In genomic region chr6:170555305-170555704, GRCh38 we compare ENCODE assay signal across 10 cellular contexts. TPM values are rescaled to one million over a fixed set of nuclear protein-coding genes. Genes with fewer than 3 reads are reported as not detected.
DNase-seq lines count a peak whose midpoint lies in the region; ATAC-seq, FAIRE-seq and TF ChIP-seq lines count a peak whose summit lies in the region.
"Had no signal": no experiment of that assay in that cellular context is flagged by ENCODE, and none has a peak within 500 bp of the region (broad histone marks: within the 10 kb centered on the region; RNA-seq: fewer than 3 reads in every experiment).

No MANE protein-coding gene starts in this region.

- H3K27me3 ChIP-seq in GM12878 (replicated peaks in 1 of 2; ENCODE audit: control insufficient read depth in 2 of 2, insufficient read depth in 2 of 2, low read length in 1 of 2) (no peaks in the 10 kb centered on the region), right lobe of liver (no peaks in the 10 kb centered on the region), transverse colon (no peaks in the 10 kb centered on the region)

- intact Hi-C loops in activated CD4-positive, alpha-beta T cell treated with anti-CD3 and anti-CD28 coated beads, Interleukin-2, amount 10 ng/mL, durations not matched to agents 24 days and 14 days (cut with micrococcal nuclease): no loop called here
- intact Hi-C loops in GM12878 (cut with micrococcal nuclease; ENCODE audit: unreplicated experiment): no loop called here
- intact Hi-C loops in right lobe of liver (cut with DNase I): no loop called here
- intact Hi-C loops in transverse colon (cut with DNase I; ENCODE audit: low total_unique reads): no loop called here

- H3K27me3 Mint-ChIP-seq in activated CD4-positive, alpha-beta T cell treated with anti-CD3 and anti-CD28 coated beads, Interleukin-2, amount 10 ng/mL, durations not matched to agents 24 days and 14 days: no peaks in the 10 kb centered on the region
- H3K27me3 Mint-ChIP-seq: memory B cell had no signal

- no peak for TF ChIP-seq EP300 in GM12878 (IDR thresholded peaks at IDR 0.05; ENCODE audit: borderline replicate concordance in 1 of 2, control insufficient read depth in 1 of 2, low read depth in 2 of 2, low read length in 2 of 2)
- no peak for TF ChIP-seq EP300 in transverse colon (IDR thresholded peaks at IDR 0.05; ENCODE audit: low read depth)

- H3K9me3 Mint-ChIP-seq in activated CD4-positive, alpha-beta T cell treated with anti-CD3 and anti-CD28 coated beads, Interleukin-2, amount 10 ng/mL, durations not matched to agents 24 days and 14 days: no peaks in the 10 kb centered on the region
- H3K9me3 Mint-ChIP-seq: memory B cell had no signal

- H3K36me3 Mint-ChIP-seq in activated CD4-positive, alpha-beta T cell treated with anti-CD3 and anti-CD28 coated beads, Interleukin-2, amount 10 ng/mL, durations not matched to agents 24 days and 14 days (ENCODE audit: low read depth): peaks cover 29% of the 10 kb centered on the region

- TF ChIP-seq POLR2A in GM12878 (IDR thresholded peaks at IDR 0.05; ENCODE audit: low read depth, low read length) (no peak), right lobe of liver (IDR thresholded peaks at IDR 0.05) (no peak), transverse colon (IDR thresholded peaks at IDR 0.05) (no peak)

- H3K27ac Mint-ChIP-seq in activated CD4-positive, alpha-beta T cell treated with anti-CD3 and anti-CD28 coated beads, Interleukin-2, amount 10 ng/mL, durations not matched to agents 24 days and 14 days: no peak overlapping the region
- H3K27ac Mint-ChIP-seq: memory B cell had no signal

- H3K36me3 ChIP-seq in GM12878 (ENCODE audit: control insufficient read depth in 2 of 2, insufficient read depth in 2 of 2, low read length in 1 of 2): peaks cover 0 to 14% of the 10 kb centered on the region in 2 experiments; a peak in 2 of 4 replicates
- H3K36me3 ChIP-seq in right lobe of liver: peaks cover 0 to 16% (median under 1%) of the 10 kb centered on the region in 4 donors
- no peaks in the 10 kb centered on the region for H3K36me3 ChIP-seq in transverse colon

- peaks cover 23% of the 10 kb centered on the region for H3K4me1 Mint-ChIP-seq in activated CD4-positive, alpha-beta T cell treated with anti-CD3 and anti-CD28 coated beads, Interleukin-2, amount 10 ng/mL, durations not matched to agents 24 days and 14 days

- POLR2A ChIA-PET in GM12878 (lab: Charles Lee): interaction anchor here (1.4 kb wide), 1 partner anchor 803 kb away, joined by 5 read pairs; the partner anchor contains the start of genes DYNLT2 and ERMARD

- CTCF ChIA-PET in GM12878 (lab: Yijun Ruan, JAX): no interaction called here

- H3K4me2 ChIP-seq in GM12878 (ENCODE audit: control insufficient read depth, insufficient read depth): peak overlapping the region; percentile 77

- RAD21 ChIA-PET in GM12878 (lab: Charles Lee; ENCODE audit: unreplicated experiment): no interaction called here

- peaks cover 59% of the 10 kb centered on the region for H3K79me2 ChIP-seq in GM12878 (ENCODE audit: control insufficient read depth, insufficient read depth, low read length)

- SMC1A ChIA-PET in GM12878 (lab: Charles Lee; ENCODE audit: uncharacterized antibody, unreplicated experiment): no interaction called here

- H3K9ac ChIP-seq in GM12878 (ENCODE audit: control insufficient read depth, insufficient read depth, low read length): peak overlapping the region; percentile 89

- no peak overlapping the region for H2AFZ ChIP-seq in GM12878 (ENCODE audit: control insufficient read depth, low read depth, low read length)

- H3K4me3 Mint-ChIP-seq in activated CD4-positive, alpha-beta T cell treated with anti-CD3 and anti-CD28 coated beads, Interleukin-2, amount 10 ng/mL, durations not matched to agents 24 days and 14 days: no peak overlapping the region
- H3K4me3 Mint-ChIP-seq: memory B cell had no signal

- H3K4me1 ChIP-seq in GM12878 (ENCODE audit: control insufficient read depth, insufficient read depth, low read length): peaks cover 3% of the 10 kb centered on the region; the same call in 1 of the 2 replicates
- peaks cover 0 to 30% (median 8%) of the 10 kb centered on the region in 4 donors for H3K4me1 ChIP-seq in right lobe of liver
- peaks cover 19 to 40% (median 34%) of the 10 kb centered on the region in 4 donors for H3K4me1 ChIP-seq in transverse colon

- H3K4me3 ChIP-seq in GM12878 (peak overlapping the region; percentile 76), right lobe of liver (peak overlapping the region; percentile 91 to 95 (median 93)), transverse colon (peak overlapping the region in 3 of 4 donors; percentile 59 to 82 (median 76))

- in situ Hi-C loops in GM12878 (cut with MboI) (no loop called here), transverse colon (cut with MboI; ENCODE audit: low pct_ligation_motif_present in 1 of 4, low pct_unique_long_range_greater_than_20kb in 1 of 4, low sequenced_read_pairs in 3 of 4) (no loop called here)

- no peaks in the 10 kb centered on the region for H4K20me1 ChIP-seq in GM12878 (ENCODE audit: control insufficient read depth, insufficient read depth)

- H3K27ac ChIP-seq in GM12878 (ENCODE audit: control insufficient read depth, insufficient read depth): no peak overlapping the region
- no peak overlapping the region for H3K27ac ChIP-seq in right lobe of liver
- peak overlapping the region in 2 of 4 donors; percentile 95 for H3K27ac ChIP-seq in transverse colon

- TF ChIP-seq CTCF in GM12878 (IDR thresholded peaks at IDR 0.05 in 2 of 3, conservative IDR thresholded peaks at IDR 0.05 in 1 of 3; ENCODE audit: control insufficient read depth in 2 of 3, extremely low read depth in 1 of 3, insufficient read depth in 1 of 3, low read depth in 3 of 3, low read length in 3 of 3) (no peak), right lobe of liver (IDR thresholded peaks at IDR 0.05) (no peak), transverse colon (IDR thresholded peaks at IDR 0.05) (no peak)

- ATAC-seq in GM12878: no peak
- no peak for ATAC-seq in right lobe of liver
- ATAC-seq in HG03432 (IDR thresholded peaks at IDR 0.05; ENCODE audit: unreplicated experiment): no peak

- WGBS in GM12878 (ENCODE audit: insufficient coverage, insufficient replicate concordance, low lambda C conversion rate, missing lambda C conversion rate): 48% methylated on average over 3 of the region's 3 CpGs
- 45% methylated on average over 3 of the region's 3 CpGs for WGBS in right lobe of liver (ENCODE audit: insufficient coverage, low coverage, low lambda C conversion rate, missing lambda C conversion rate)
- WGBS in transverse colon (ENCODE audit: low coverage in 1 of 2), 2 donors: 35 to 58% methylated on average over 2 to 3 of the region's 3 CpGs

- BruUV-seq in GM12878 (replicated peaks; lab: Mats Ljungman, UMichigan): no TSS peak

- no peak for FAIRE-seq in GM12878 (lab: Jason Lieb, UNC)
- FAIRE-seq: A204.1 had no signal

- DNase-seq in activated CD4-positive, alpha-beta T cell treated with anti-CD3 and anti-CD28 coated beads, Interleukin-2, amount 10 ng/mL, durations not matched to agents 24 days and 14 days: peak; percentile 55
- no peak for DNase-seq in activated CD4-positive, alpha-beta T cell treated with anti-CD3 and anti-CD28 coated beads, Interleukin-2, amount 50 U/mL, for 1 hour
- no peak for DNase-seq in GM12878 (ENCODE audit: low read depth, low spot score)
- no peak for DNase-seq in right lobe of liver
- no peak for DNase-seq in transverse colon
- no peak for DNase-seq in stimulated activated CD4-positive, alpha-beta T cell treated with anti-CD3 and anti-CD28 coated beads, Interleukin-2, amount 100 ng/mL, for 24 hours
- no peak for DNase-seq in NCI-H345 treated with DMSO at 0.1 percent for 48 hours (lab: John Stamatoyannopoulos, UW; ENCODE audit: unreplicated experiment)

- TF ChIP-seq RAD21 in GM12878 (IDR thresholded peaks at IDR 0.05; ENCODE audit: insufficient read depth, low read depth, low read length): no peak

- H3K9me3 ChIP-seq in GM12878 (replicated peaks; ENCODE audit: control insufficient read depth, insufficient read depth, low read length): no peaks in the 10 kb centered on the region
- H3K9me3 ChIP-seq in right lobe of liver: no peaks in the 10 kb centered on the region
- H3K9me3 ChIP-seq in transverse colon: no peaks in the 10 kb centered on the region

RNA-seq across cellular contexts. Expression of gene TBP, which starts 1.1 kb away (rescaled TPM):
- total RNA-seq in activated CD4-positive, alpha-beta T cell treated with anti-CD3 and anti-CD28 coated beads, Interleukin-2, amount 10 ng/mL, durations not matched to agents 24 days and 14 days: 28.4 and 29.2 TPM in 2 replicates
- total RNA-seq in GM12878 (2013; cell fraction: nucleolus; rRNA removed): 39.7 and 48.9 TPM in 2 replicates
- total RNA-seq in GM12878 (2014; rRNA removed): 27.1 and 30.6 TPM in 2 replicates
- total RNA-seq in GM12878 (2014; rRNA removed; fragmentation: Illumina TruSeq; extraction: Trizol): 13.6 and 15.0 TPM in 2 replicates
- 18.3 and 19.6 TPM in 2 replicates for total RNA-seq in GM12878 (2021)
- polyA plus RNA-seq in GM12878 (2011; ENCODE audit: low read depth): 10.0 TPM
- polyA plus RNA-seq in GM12878 (2011; rRNA removed): 20.8 and 27.4 TPM in 2 replicates
- 17.1 and 25.9 TPM in 2 replicates for polyA plus RNA-seq in GM12878 (2011; cell fraction: cytosol; rRNA removed)
- polyA plus RNA-seq in GM12878 (2011; cell fraction: nucleus; rRNA removed): 21.4 and 22.2 TPM in 2 replicates
- 11.7 and 13.6 TPM in 2 replicates for polyA plus RNA-seq in GM12878 (2012)
- 24.6 and 25.6 TPM in 2 replicates for polyA plus RNA-seq in GM12878 (2014; fragmentation: Illumina TruSeq; extraction: Trizol)
- polyA plus RNA-seq in GM12878 (2014; fragmentation: Nextera tagmentation; extraction: Ambion mirVana): 10 to 100 TPM; 26.0 to 35.5 TPM
- 24.2 and 31.0 TPM in 2 replicates for polyA plus RNA-seq in GM12878 (2014; rRNA removed)
- polyA plus RNA-seq in GM12878 (2016; fragmentation: Nextera tagmentation; extraction: Ambion mirVana): 10 to 100 TPM; 32.4 to 39.5 TPM
- polyA minus RNA-seq in GM12878 (2011; rRNA and poly(A)+ RNA removed): 18.0 and 22.6 TPM in 2 replicates
- 6.4 and 8.0 TPM in 2 replicates for polyA minus RNA-seq in GM12878 (2011; cell fraction: cytosol; rRNA and poly(A)+ RNA removed)
- polyA minus RNA-seq in GM12878 (2011; cell fraction: nucleus; rRNA and poly(A)+ RNA removed): 7.3 and 12.7 TPM in 2 replicates
- total RNA-seq in right lobe of liver: 1 to 10 TPM; 5.3 to 9.1 (median 5.9) TPM
- 10 to 100 TPM in 3 of 4 donors, 1 to 10 TPM in 1; 7.5 to 17.7 (median 12.3) TPM for total RNA-seq in transverse colon

RNA-seq across cellular contexts. Expression of gene PSMB1, which starts 2.2 kb away (rescaled TPM):
- total RNA-seq in activated CD4-positive, alpha-beta T cell treated with anti-CD3 and anti-CD28 coated beads, Interleukin-2, amount 10 ng/mL, durations not matched to agents 24 days and 14 days: 288 TPM in 2 replicates
- 67.2 and 69.1 TPM in 2 replicates for total RNA-seq in GM12878 (2013; cell fraction: nucleolus; rRNA removed)
- 303 and 374 TPM in 2 replicates for total RNA-seq in GM12878 (2014; rRNA removed)
- 298 and 303 TPM in 2 replicates for total RNA-seq in GM12878 (2014; rRNA removed; fragmentation: Illumina TruSeq; extraction: Trizol)
- 205 and 208 TPM in 2 replicates for total RNA-seq in GM12878 (2021)
- 248 TPM for polyA plus RNA-seq in GM12878 (2011; ENCODE audit: low read depth)
- polyA plus RNA-seq in GM12878 (2011; rRNA removed): 453 and 491 TPM in 2 replicates
- polyA plus RNA-seq in GM12878 (2011; cell fraction: cytosol; rRNA removed): 560 and 617 TPM in 2 replicates
- 288 and 355 TPM in 2 replicates for polyA plus RNA-seq in GM12878 (2011; cell fraction: nucleus; rRNA removed)
- 198 and 239 TPM in 2 replicates for polyA plus RNA-seq in GM12878 (2012)
- 240 and 265 TPM in 2 replicates for polyA plus RNA-seq in GM12878 (2014; fragmentation: Illumina TruSeq; extraction: Trizol)
- polyA plus RNA-seq in GM12878 (2014; fragmentation: Nextera tagmentation; extraction: Ambion mirVana): 1,000 to 10,000 TPM; 1,185 to 1,317 TPM
- 401 and 525 TPM in 2 replicates for polyA plus RNA-seq in GM12878 (2014; rRNA removed)
- polyA plus RNA-seq in GM12878 (2016; fragmentation: Nextera tagmentation; extraction: Ambion mirVana): 100 to 1,000 TPM; 636 to 654 TPM
- polyA minus RNA-seq in GM12878 (2011; rRNA and poly(A)+ RNA removed): 316 and 324 TPM in 2 replicates
- 92.7 and 95.6 TPM in 2 replicates for polyA minus RNA-seq in GM12878 (2011; cell fraction: cytosol; rRNA and poly(A)+ RNA removed)
- 30.3 and 38.0 TPM in 2 replicates for polyA minus RNA-seq in GM12878 (2011; cell fraction: nucleus; rRNA and poly(A)+ RNA removed)
- total RNA-seq in right lobe of liver: 100 to 1,000 TPM in 5 of 6 experiments, 10 to 100 TPM in 1; 90.3 to 164 (median 111) TPM
- total RNA-seq in transverse colon: 100 to 1,000 TPM in 2 of 4 donors, 10 to 100 TPM in 2; 39.2 to 152 (median 83.4) TPM

RNA-seq across cellular contexts. Expression of gene PDCD2, which starts 29.1 kb away (rescaled TPM):
- 138 and 139 TPM in 2 replicates for total RNA-seq in activated CD4-positive, alpha-beta T cell treated with anti-CD3 and anti-CD28 coated beads, Interleukin-2, amount 10 ng/mL, durations not matched to agents 24 days and 14 days
- 72.5 and 78.9 TPM in 2 replicates for total RNA-seq in GM12878 (2013; cell fraction: nucleolus; rRNA removed)
- total RNA-seq in GM12878 (2014; rRNA removed): 109 and 115 TPM in 2 replicates
- 86.5 and 92.9 TPM in 2 replicates for total RNA-seq in GM12878 (2014; rRNA removed; fragmentation: Illumina TruSeq; extraction: Trizol)
- 90.7 and 93.1 TPM in 2 replicates for total RNA-seq in GM12878 (2021)
- 26.8 TPM for polyA plus RNA-seq in GM12878 (2011; ENCODE audit: low read depth)
- polyA plus RNA-seq in GM12878 (2011; rRNA removed): 105 and 129 TPM in 2 replicates
- polyA plus RNA-seq in GM12878 (2011; cell fraction: cytosol; rRNA removed): 63.1 and 69.8 TPM in 2 replicates
- 55.5 and 57.7 TPM in 2 replicates for polyA plus RNA-seq in GM12878 (2011; cell fraction: nucleus; rRNA removed)
- 48.0 and 60.1 TPM in 2 replicates for polyA plus RNA-seq in GM12878 (2012)
- polyA plus RNA-seq in GM12878 (2014; fragmentation: Illumina TruSeq; extraction: Trizol): 97.5 and 116 TPM in 2 replicates
- polyA plus RNA-seq in GM12878 (2014; fragmentation: Nextera tagmentation; extraction: Ambion mirVana): 10 to 100 TPM; 27.4 to 57.3 TPM
- polyA plus RNA-seq in GM12878 (2014; rRNA removed): 103 and 122 TPM in 2 replicates
- 100 to 1,000 TPM; 149 to 154 TPM for polyA plus RNA-seq in GM12878 (2016; fragmentation: Nextera tagmentation; extraction: Ambion mirVana)
- 38.2 and 44.4 TPM in 2 replicates for polyA minus RNA-seq in GM12878 (2011; rRNA and poly(A)+ RNA removed)
- polyA minus RNA-seq in GM12878 (2011; cell fraction: cytosol; rRNA and poly(A)+ RNA removed): 18.7 and 24.7 TPM in 2 replicates
- 21.8 and 27.1 TPM in 2 replicates for polyA minus RNA-seq in GM12878 (2011; cell fraction: nucleus; rRNA and poly(A)+ RNA removed)
- 10 to 100 TPM; 22.3 to 57.8 (median 24.0) TPM for total RNA-seq in right lobe of liver
- total RNA-seq in transverse colon: 10 to 100 TPM; 38.0 to 82.4 (median 62.6) TPM
